In genomic region chr4:3532714-3533336, GRCh38 we compare ENCODE assay signal across 8 cellular contexts. TPM values are rescaled to one million over a fixed set of nuclear protein-coding genes. Genes with fewer than 3 reads are reported as not detected.
DNase-seq lines count a peak whose midpoint lies in the region; ATAC-seq lines count a peak whose summit lies in the region.

No MANE protein-coding gene starts in this region.

- H3K27ac Mint-ChIP-seq in activated naive CD4-positive, alpha-beta T cell treated with anti-CD3 and anti-CD28 coated beads for 36 hours: no peak overlapping the region
- no peak overlapping the region for H3K27ac Mint-ChIP-seq in activated T-helper 2 cell treated with anti-CD3 and anti-CD28 coated beads, Interferon-gamma antibody, Interleukin-2, Interleukin-4, amounts not matched to agents 10 μg/mL and 5 μg/mL and 100 μg/mL, durations not matched to agents 14 hours and 24 hours and 36 hours
- H3K27ac Mint-ChIP-seq in stimulated activated effector memory CD8-positive, alpha-beta T cell treated with anti-CD3 and anti-CD28 coated beads, Interleukin-12 subunit alpha, Interleukin-12 subunit beta, amount 100 ng/mL, for 72 hours: no peak overlapping the region

- H3K9ac ChIP-seq in iPS-15b (ENCODE audit: low read depth, low read length): no peak overlapping the region

- H3K4me3 ChIP-seq in iPS-15b (ENCODE audit: low read depth, low read length): peak overlapping the region; percentile 71

- ATAC-seq in stimulated activated effector memory CD8-positive, alpha-beta T cell treated with anti-CD3 and anti-CD28 coated beads, Interleukin-12 subunit alpha, Interleukin-12 subunit beta, amount 100 ng/mL, for 72 hours: no peak

- peak overlapping the region; percentile 100 for H3K4me3 Mint-ChIP-seq in activated naive CD4-positive, alpha-beta T cell treated with anti-CD3 and anti-CD28 coated beads for 36 hours
- peak overlapping the region; percentile 99 for H3K4me3 Mint-ChIP-seq in activated T-helper 2 cell treated with anti-CD3 and anti-CD28 coated beads, Interferon-gamma antibody, Interleukin-2, Interleukin-4, amounts not matched to agents 10 μg/mL and 5 μg/mL and 100 μg/mL, durations not matched to agents 14 hours and 24 hours and 36 hours (ENCODE audit: low read depth)
- peak overlapping the region; percentile 99 for H3K4me3 Mint-ChIP-seq in stimulated activated effector memory CD8-positive, alpha-beta T cell treated with anti-CD3 and anti-CD28 coated beads, Interleukin-12 subunit alpha, Interleukin-12 subunit beta, amount 100 ng/mL, for 72 hours

- CTCF ChIA-PET in activated naive CD4-positive, alpha-beta T cell treated with anti-CD3 and anti-CD28 coated beads for 36 hours (lab: Charles Lee): no interaction called here

- no peaks in the 10 kb centered on the region for H3K9me3 ChIP-seq in iPS-15b (ENCODE audit: control insufficient read depth, insufficient read depth, low read length)

- H3K4me1 Mint-ChIP-seq in activated naive CD4-positive, alpha-beta T cell treated with anti-CD3 and anti-CD28 coated beads for 36 hours (ENCODE audit: low read depth): peaks cover 32% of the 10 kb centered on the region
- peaks cover 13% of the 10 kb centered on the region for H3K4me1 Mint-ChIP-seq in activated T-helper 2 cell treated with anti-CD3 and anti-CD28 coated beads, Interferon-gamma antibody, Interleukin-2, Interleukin-4, amounts not matched to agents 10 μg/mL and 5 μg/mL and 100 μg/mL, durations not matched to agents 14 hours and 24 hours and 36 hours (ENCODE audit: low read depth)
- H3K4me1 Mint-ChIP-seq in stimulated activated effector memory CD8-positive, alpha-beta T cell treated with anti-CD3 and anti-CD28 coated beads, Interleukin-12 subunit alpha, Interleukin-12 subunit beta, amount 100 ng/mL, for 72 hours: peaks cover 37% of the 10 kb centered on the region

- peaks cover 3% of the 10 kb centered on the region for H3K9me3 Mint-ChIP-seq in activated naive CD4-positive, alpha-beta T cell treated with anti-CD3 and anti-CD28 coated beads for 36 hours
- H3K9me3 Mint-ChIP-seq in activated T-helper 2 cell treated with anti-CD3 and anti-CD28 coated beads, Interferon-gamma antibody, Interleukin-2, Interleukin-4, amounts not matched to agents 10 μg/mL and 5 μg/mL and 100 μg/mL, durations not matched to agents 14 hours and 24 hours and 36 hours: peaks cover 5% of the 10 kb centered on the region
- peaks cover 4% of the 10 kb centered on the region for H3K9me3 Mint-ChIP-seq in stimulated activated effector memory CD8-positive, alpha-beta T cell treated with anti-CD3 and anti-CD28 coated beads, Interleukin-12 subunit alpha, Interleukin-12 subunit beta, amount 100 ng/mL, for 72 hours

- peaks cover 10% of the 10 kb centered on the region for H3K4me1 ChIP-seq in iPS-15b (ENCODE audit: control insufficient read depth, insufficient read depth, low read length)

- H3K36me3 ChIP-seq in iPS-15b (ENCODE audit: control insufficient read depth, insufficient read depth, low read length): peaks cover 18% of the 10 kb centered on the region

- no peak for DNase-seq in activated naive CD4-positive, alpha-beta T cell treated with anti-CD3 and anti-CD28 coated beads for 36 hours
- DNase-seq in activated naive CD4-positive, alpha-beta T cell (lab: John Stamatoyannopoulos, UW): no peak
- no peak for DNase-seq in activated T-helper 2 cell treated with anti-CD3 and anti-CD28 coated beads, Interferon-gamma antibody, Interleukin-2, Interleukin-4, amounts not matched to agents 10 μg/mL and 5 μg/mL and 100 μg/mL, durations not matched to agents 14 hours and 24 hours and 36 hours (ENCODE audit: low spot score)
- DNase-seq in stimulated activated effector memory CD8-positive, alpha-beta T cell treated with anti-CD3 and anti-CD28 coated beads, Interleukin-12 subunit alpha, Interleukin-12 subunit beta, amount 100 ng/mL, for 72 hours (ENCODE audit: low spot score in 2 of 2): no peak
- no peak for DNase-seq in NCI-H1694 treated with DMSO at 0.1 percent for 48 hours (lab: John Stamatoyannopoulos, UW)
- no peak for DNase-seq in activated gamma-delta T cell treated with Interleukin-2 at 50 U/mL for 16 hours
- DNase-seq in midbrain (lab: John Stamatoyannopoulos, UW): no peak

- intact Hi-C loops in activated naive CD4-positive, alpha-beta T cell treated with anti-CD3 and anti-CD28 coated beads for 36 hours (cut with micrococcal nuclease): loop anchor here (1.0 to 10.0 kb wide), 5 partner anchors 241 to 714 kb away; partner anchors contain the start of genes GRK4, NOP14 and TMEM128
- intact Hi-C loops in activated T-helper 2 cell treated with anti-CD3 and anti-CD28 coated beads, Interferon-gamma antibody, Interleukin-2, Interleukin-4, amounts not matched to agents 10 μg/mL and 5 μg/mL and 100 μg/mL, durations not matched to agents 14 hours and 24 hours and 36 hours (cut with micrococcal nuclease): no loop called here

- peaks cover 17% of the 10 kb centered on the region for H3K27me3 ChIP-seq in iPS-15b (ENCODE audit: control insufficient read depth, insufficient read depth, low read length)

- H3K27me3 Mint-ChIP-seq in activated naive CD4-positive, alpha-beta T cell treated with anti-CD3 and anti-CD28 coated beads for 36 hours (ENCODE audit: low read depth): peaks cover 6% of the 10 kb centered on the region
- H3K27me3 Mint-ChIP-seq in activated T-helper 2 cell treated with anti-CD3 and anti-CD28 coated beads, Interferon-gamma antibody, Interleukin-2, Interleukin-4, amounts not matched to agents 10 μg/mL and 5 μg/mL and 100 μg/mL, durations not matched to agents 14 hours and 24 hours and 36 hours (ENCODE audit: low read depth): peaks cover 8% of the 10 kb centered on the region

- H3K36me3 Mint-ChIP-seq in activated naive CD4-positive, alpha-beta T cell treated with anti-CD3 and anti-CD28 coated beads for 36 hours (ENCODE audit: low read depth): peaks cover 6% of the 10 kb centered on the region
- peaks cover 13% of the 10 kb centered on the region for H3K36me3 Mint-ChIP-seq in activated T-helper 2 cell treated with anti-CD3 and anti-CD28 coated beads, Interferon-gamma antibody, Interleukin-2, Interleukin-4, amounts not matched to agents 10 μg/mL and 5 μg/mL and 100 μg/mL, durations not matched to agents 14 hours and 24 hours and 36 hours (ENCODE audit: low read depth)
- peaks cover 21% of the 10 kb centered on the region for H3K36me3 Mint-ChIP-seq in stimulated activated effector memory CD8-positive, alpha-beta T cell treated with anti-CD3 and anti-CD28 coated beads, Interleukin-12 subunit alpha, Interleukin-12 subunit beta, amount 100 ng/mL, for 72 hours

RNA-seq across cellular contexts. Expression of gene LRPAP1, which starts 0.6 kb away (rescaled TPM):
- total RNA-seq in activated naive CD4-positive, alpha-beta T cell treated with anti-CD3 and anti-CD28 coated beads for 36 hours: 10 to 100 TPM; 50.2 TPM
- 80.1 and 84.1 TPM in 2 replicates for total RNA-seq in activated T-helper 2 cell treated with anti-CD3 and anti-CD28 coated beads, Interferon-gamma antibody, Interleukin-2, Interleukin-4, amounts not matched to agents 10 μg/mL and 5 μg/mL and 100 μg/mL, durations not matched to agents 14 hours and 24 hours and 36 hours
